Comparison of ENCODE assay signal across 24 cellular contexts in the genomic region with DNA sequence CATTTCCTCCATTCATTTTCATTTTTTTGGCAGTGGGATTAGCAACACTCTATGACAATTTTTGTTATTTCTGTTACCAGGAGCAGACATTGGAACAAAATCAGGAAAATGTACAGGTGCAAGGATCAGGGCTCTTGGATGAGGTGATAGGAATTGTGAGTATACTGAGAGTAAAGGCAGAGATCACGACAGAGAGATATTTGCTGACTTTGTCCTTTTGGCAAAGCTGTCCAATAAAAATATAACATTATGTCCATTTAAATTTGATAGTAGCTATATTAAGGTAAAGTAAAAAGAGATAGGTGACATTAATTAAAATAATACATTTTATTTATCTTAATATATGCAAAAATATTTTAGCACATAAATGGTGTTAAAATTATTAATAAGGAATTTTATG.
DNase-seq lines count a peak whose midpoint lies in the region; ATAC-seq, FAIRE-seq and TF ChIP-seq lines count a peak whose summit lies in the region.
"Had no signal": no experiment of that assay in that cellular context is flagged by ENCODE, and none has a peak within 500 bp of the region (broad histone marks: within the 10 kb centered on the region; RNA-seq: fewer than 3 reads in every experiment).

No MANE protein-coding gene starts in this region.

- H2AFZ ChIP-seq in GM23338 (no peak overlapping the region), IMR-90 (replicated peaks; ENCODE audit: low read length, poor library complexity) (no peak overlapping the region), K562 (ENCODE audit: low read depth, low read length) (no peak overlapping the region)

- H3K56ac ChIP-seq in IMR-90 (ENCODE audit: extremely low read depth, insufficient read depth, low read length): no peak overlapping the region

- no peak for TF ChIP-seq EP300 in K562 (IDR thresholded peaks at IDR 0.05; ENCODE audit: low read length)

- no peak overlapping the region for H3K27ac Mint-ChIP-seq in GM23338
- H3K27ac Mint-ChIP-seq: CD14-positive monocyte; CD4-positive, alpha-beta memory T cell; CD4-positive, CD25-positive, alpha-beta regulatory T cell; CD8-positive, alpha-beta memory T cell had no signal

- in situ Hi-C loops in IMR-90 (cut with MboI; ENCODE audit: low sequenced_read_pairs): no loop called here
- in situ Hi-C loops in K562 (cut with MboI): no loop called here
- in situ Hi-C loops in G401 (cut with HindIII; ENCODE audit: low sequenced_read_pairs): no loop called here

- H3K36me3 ChIP-seq in GM23338 (ENCODE audit: insufficient read depth): no peaks in the 10 kb centered on the region
- H3K36me3 ChIP-seq in IMR-90 (ENCODE audit: control insufficient read depth, insufficient read depth, low read length): no peaks in the 10 kb centered on the region
- no peaks in the 10 kb centered on the region for H3K36me3 ChIP-seq in K562 (ENCODE audit: control insufficient read depth, insufficient read depth, low read length)
- no peaks in the 10 kb centered on the region for H3K36me3 ChIP-seq in kidney (ENCODE audit: control insufficient read depth in 1 of 2, insufficient read depth in 2 of 2, low read length in 2 of 2)
- H3K36me3 ChIP-seq: BE2C, BLaER1 had no signal

- H3K9me2 ChIP-seq in GM23338 (ENCODE audit: insufficient read depth): no peaks in the 10 kb centered on the region

- H3K27ac ChIP-seq in GM23338 (ENCODE audit: low read depth) (no peak overlapping the region), IMR-90 (ENCODE audit: insufficient read depth, low read length) (no peak overlapping the region), K562 (ENCODE audit: extremely low read depth, low read depth, low read length) (no peak overlapping the region), kidney (ENCODE audit: low read depth in 2 of 2, low read length in 2 of 2) (no peak overlapping the region)
- H3K27ac ChIP-seq: BLaER1 had no signal

- no peak for DNase-seq in GM23338 (ENCODE audit: low spot score)
- no peak for DNase-seq in IMR-90
- no peak for DNase-seq in K562 (ENCODE audit: extremely low read depth in 1 of 4, low spot score in 3 of 4)
- DNase-seq in kidney: no peak
- no peak for DNase-seq in G401 (ENCODE audit: low spot score)
- DNase-seq in stimulated activated CD4-positive, alpha-beta T cell treated with anti-CD3 and anti-CD28 coated beads, Interleukin-12 subunit alpha, Interleukin-12 subunit beta, amount 100 ng/mL, for 4 hours: no peak
- DNase-seq in NAMALWA (ENCODE audit: low spot score): no peak
- DNase-seq: 8988T; ACHN; BE2C; C1 segment of cervical spinal cord; Caco-2; Calu3; CD4-positive, alpha-beta memory T cell; CD4-positive, CD25-positive, alpha-beta regulatory T cell; CD8-positive, alpha-beta memory T cell; DMS79 treated with DMSO at 0.1 percent for 48 hours; GDM1 had no signal

- H3K79me1 ChIP-seq in IMR-90 (ENCODE audit: low read depth in 1 of 2, low read length in 2 of 2): no peaks in the 10 kb centered on the region

- H3K79me2 ChIP-seq in GM23338 (replicated peaks; ENCODE audit: insufficient read depth): no peaks in the 10 kb centered on the region
- no peaks in the 10 kb centered on the region for H3K79me2 ChIP-seq in K562 (ENCODE audit: control insufficient read depth, insufficient read depth, low read length)

- BruUV-seq in IMR-90 (replicated peaks; lab: Mats Ljungman, UMichigan) (no TSS peak), K562 (replicated peaks; lab: Mats Ljungman, UMichigan) (no TSS peak)

- no peak overlapping the region for H2AK9ac ChIP-seq in IMR-90 (replicated peaks; ENCODE audit: low read depth, low read length, poor library complexity)

- no peak overlapping the region for H3K14ac ChIP-seq in IMR-90 (replicated peaks; ENCODE audit: low read depth, low read length)

- no peak for TF ChIP-seq RAD21 in IMR-90 (IDR thresholded peaks at IDR 0.05; ENCODE audit: low read length)
- TF ChIP-seq RAD21 in K562 (CRISPR knock-in tag; conservative IDR thresholded peaks at IDR 0.05 in 1 of 2, IDR thresholded peaks at IDR 0.05 in 1 of 2): no peak

- H3K4ac ChIP-seq in IMR-90 (ENCODE audit: low read depth, low read length): no peak overlapping the region

- no peak overlapping the region for H2BK15ac ChIP-seq in IMR-90 (ENCODE audit: low read depth, low read length)

- H4K20me1 ChIP-seq in GM23338 (replicated peaks; ENCODE audit: insufficient read depth) (no peaks in the 10 kb centered on the region), IMR-90 (ENCODE audit: insufficient read depth, low read length) (no peaks in the 10 kb centered on the region), K562 (replicated peaks; ENCODE audit: control insufficient read depth, insufficient read depth, low read length) (no peaks in the 10 kb centered on the region)
- H4K20me1 ChIP-seq: BLaER1 had no signal

- no peaks in the 10 kb centered on the region; the same call in 2 of the 3 replicates for H3K4me1 Mint-ChIP-seq in GM23338
- H3K4me1 Mint-ChIP-seq: CD14-positive monocyte; CD4-positive, alpha-beta memory T cell; CD4-positive, CD25-positive, alpha-beta regulatory T cell; CD8-positive, alpha-beta memory T cell had no signal

- no peak overlapping the region for H2BK5ac ChIP-seq in IMR-90 (ENCODE audit: low read depth, low read length, poor library complexity, severe bottlenecking)

- H4K91ac ChIP-seq in IMR-90 (ENCODE audit: insufficient read depth, low read depth, low read length): no peak overlapping the region

- H3K4me1 ChIP-seq in GM23338 (ENCODE audit: insufficient read depth): no peaks in the 10 kb centered on the region
- no peaks in the 10 kb centered on the region for H3K4me1 ChIP-seq in IMR-90 (ENCODE audit: control insufficient read depth, insufficient read depth, low read length)
- H3K4me1 ChIP-seq in K562 (replicated peaks in 1 of 2; ENCODE audit: control insufficient read depth in 2 of 2, insufficient read depth in 2 of 2, low read length in 2 of 2): no peaks in the 10 kb centered on the region
- no peaks in the 10 kb centered on the region for H3K4me1 ChIP-seq in kidney (ENCODE audit: control insufficient read depth in 1 of 2, insufficient read depth in 1 of 2, low read depth in 1 of 2, low read length in 2 of 2)
- H3K4me1 ChIP-seq: BLaER1, Caco-2 had no signal

- no peak overlapping the region for H2BK20ac ChIP-seq in IMR-90 (ENCODE audit: low read depth, low read length)

- H3K27me3 ChIP-seq in GM23338 (ENCODE audit: insufficient read depth) (no peaks in the 10 kb centered on the region), IMR-90 (ENCODE audit: control insufficient read depth, insufficient read depth, low read length) (no peaks in the 10 kb centered on the region), K562 (ENCODE audit: control insufficient read depth in 2 of 2, insufficient read depth in 2 of 2, low read length in 2 of 2) (no peaks in the 10 kb centered on the region)
- H3K27me3 ChIP-seq: BE2C, BLaER1 had no signal

- H2BK120ac ChIP-seq in IMR-90 (ENCODE audit: low read depth, low read length): no peak overlapping the region

- no peaks in the 10 kb centered on the region for H3F3A ChIP-seq in GM23338 (replicated peaks; ENCODE audit: low read depth)

- no peak overlapping the region for H4K8ac ChIP-seq in IMR-90 (ENCODE audit: low read depth in 2 of 2, low read length in 2 of 2)

- no peaks in the 10 kb centered on the region for H3K27me3 Mint-ChIP-seq in GM23338 (ENCODE audit: insufficient read depth, low read depth, poor library complexity)
- H3K27me3 Mint-ChIP-seq: CD4-positive, alpha-beta memory T cell; CD4-positive, CD25-positive, alpha-beta regulatory T cell; CD8-positive, alpha-beta memory T cell had no signal

- no peak overlapping the region for H2AK5ac ChIP-seq in IMR-90 (ENCODE audit: low read depth, low read length)

- dilution Hi-C loops in IMR-90 (cut with HindIII; ENCODE audit: low sequenced_read_pairs, unreplicated experiment): no loop called here

- no peak for ATAC-seq in GM23338
- ATAC-seq in IMR-90 (ENCODE audit: low read depth): no peak
- no peak for ATAC-seq in K562
- ATAC-seq: GM12878 had no signal

- no peak overlapping the region for H3K4me3 Mint-ChIP-seq in GM23338
- H3K4me3 Mint-ChIP-seq: CD14-positive monocyte; CD4-positive, alpha-beta memory T cell; CD4-positive, CD25-positive, alpha-beta regulatory T cell; CD8-positive, alpha-beta memory T cell had no signal

- H4K5ac ChIP-seq in IMR-90 (ENCODE audit: low read depth, low read length): no peak overlapping the region

- TF ChIP-seq POLR2A in IMR-90 (IDR thresholded peaks at IDR 0.05; ENCODE audit: low read depth, low read length): no peak
- TF ChIP-seq POLR2A in K562 (conservative IDR thresholded peaks at IDR 0.05): no peak

- TF ChIP-seq CTCF in GM23338 (conservative IDR thresholded peaks at IDR 0.05; ENCODE audit: low read depth in 2 of 2): no peak
- no peak for TF ChIP-seq CTCF in IMR-90 (conservative IDR thresholded peaks at IDR 0.05; ENCODE audit: low read depth, low read length)
- TF ChIP-seq CTCF in K562 (IDR thresholded peaks at IDR 0.05 in 2 of 3, conservative IDR thresholded peaks at IDR 0.05 in 1 of 3; ENCODE audit: insufficient read depth in 2 of 3, low read depth in 1 of 3, low read length in 3 of 3): no peak
- no peak for TF ChIP-seq CTCF in kidney (IDR thresholded peaks at IDR 0.05; ENCODE audit: borderline replicate concordance, extremely low read depth, insufficient read depth)

- H3K4me3 ChIP-seq in GM23338 (no peak overlapping the region), IMR-90 (ENCODE audit: insufficient read depth, low read depth, low read length) (no peak overlapping the region), K562 (no peak overlapping the region), kidney (ENCODE audit: low read length in 2 of 2) (no peak overlapping the region)
- H3K4me3 ChIP-seq: BLaER1, GM12878 had no signal

- peaks cover 4% of the 10 kb centered on the region; the same call in 1 of the 2 replicates for H3K9me3 ChIP-seq in IMR-90 (ENCODE audit: control insufficient read depth, insufficient read depth, low read length)
- no peaks in the 10 kb centered on the region for H3K9me3 ChIP-seq in K562 (replicated peaks; ENCODE audit: control insufficient read depth, insufficient read depth, low read depth, low read length)
- no peaks in the 10 kb centered on the region for H3K9me3 ChIP-seq in kidney (ENCODE audit: control insufficient read depth in 1 of 2, low read length in 2 of 2)
- H3K9me3 ChIP-seq: BE2C, BLaER1, Caco-2 had no signal

- H3K18ac ChIP-seq in IMR-90 (ENCODE audit: low read depth, low read length): no peak overlapping the region

- intact Hi-C loops in IMR-90 (cut with micrococcal nuclease): no loop called here
- intact Hi-C loops in K562 (cut with micrococcal nuclease): no loop called here
- intact Hi-C loops in kidney (cut with DNase I): no loop called here

- WGBS in IMR-90 (ENCODE audit: extremely low coverage in 2 of 2, insufficient read length in 1 of 2), 2 experiments: no CpG with 5 or more reads among the region's 1 CpG
- 0% methylated on average over 1 of the region's 1 CpG for WGBS in K562 (ENCODE audit: insufficient coverage, low coverage, missing lambda C conversion rate)

- H3K9ac ChIP-seq in IMR-90 (ENCODE audit: low read depth, low read length) (no peak overlapping the region), K562 (ENCODE audit: insufficient read depth in 1 of 2, low read depth in 2 of 2, low read length in 2 of 2) (no peak overlapping the region), kidney (ENCODE audit: low read length in 2 of 2) (no peak overlapping the region)
- H3K9ac ChIP-seq: BLaER1 had no signal

- peaks cover 4% of the 10 kb centered on the region; the same call in 1 of the 3 replicates for H3K36me3 Mint-ChIP-seq in GM23338 (ENCODE audit: low read depth)
- H3K36me3 Mint-ChIP-seq: CD14-positive monocyte; CD4-positive, alpha-beta memory T cell; CD4-positive, CD25-positive, alpha-beta regulatory T cell; CD8-positive, alpha-beta memory T cell had no signal

- no peak overlapping the region for H3K23ac ChIP-seq in IMR-90 (ENCODE audit: low read depth, low read length)

- FAIRE-seq in K562 (lab: Jason Lieb, UNC) (no peak), kidney (lab: Jason Lieb, UNC) (peak; percentile 8)
- FAIRE-seq: D721Med, GM12878, GM12892, GM18507 had no signal

- H3K4me2 ChIP-seq in GM23338: 0 out of 2 replicates have a peak overlapping the region, but pooled peaks have one; percentile 6
- no peak overlapping the region for H3K4me2 ChIP-seq in IMR-90 (ENCODE audit: low read depth, low read length)
- no peak overlapping the region for H3K4me2 ChIP-seq in K562 (ENCODE audit: insufficient read depth, low read length)
- H3K4me2 ChIP-seq: BLaER1 had no signal

- H3K9me1 ChIP-seq in IMR-90 (ENCODE audit: insufficient read depth, low read length) (no peaks in the 10 kb centered on the region), K562 (ENCODE audit: control insufficient read depth, insufficient read depth, low read length) (no peaks in the 10 kb centered on the region)

- H3K9me3 Mint-ChIP-seq in GM23338: peaks cover 68% of the 10 kb centered on the region

- POLR2A ChIA-PET in IMR-90 (lab: Charles Lee; ENCODE audit: unreplicated experiment): no interaction called here
- POLR2A ChIA-PET in K562 (lab: Yijun Ruan, JAX): no interaction called here

- CTCF ChIA-PET in IMR-90 (lab: Yijun Ruan, JAX) (no interaction called here), K562 (lab: Yijun Ruan, JAX; ENCODE audit: low intra/inter-chr PET ratio) (no interaction called here)
